In genomic region chr11:10305964-10306918, GRCh38 we compare ENCODE assay signal across 7 cellular contexts. TPM values are rescaled to one million over a fixed set of nuclear protein-coding genes. Genes with fewer than 3 reads are reported as not detected.
DNase-seq lines count a peak whose midpoint lies in the region; FAIRE-seq and TF ChIP-seq lines count a peak whose summit lies in the region.

No MANE protein-coding gene starts in this region.

- H3K4me1 ChIP-seq in PC-9 (replicated peaks; ENCODE audit: insufficient read depth) (peaks cover 32% of the 10 kb centered on the region), mucosa of stomach (ENCODE audit: control insufficient read depth, insufficient read depth, low read length) (peaks cover 71% of the 10 kb centered on the region)
- H3K4me1 ChIP-seq in effector memory CD4-positive, alpha-beta T cell (ENCODE audit: control insufficient read depth, insufficient read depth, low read length, poor library complexity, severe bottlenecking): peaks cover 47% of the 10 kb centered on the region

- H3K9me2 ChIP-seq in PC-9 (ENCODE audit: insufficient read depth): no peaks in the 10 kb centered on the region

- TF ChIP-seq CTCF in PC-9 (conservative IDR thresholded peaks at IDR 0.05): no peak

- peaks cover 50% of the 10 kb centered on the region for H3K79me2 ChIP-seq in PC-9 (ENCODE audit: low read depth)

- no peaks in the 10 kb centered on the region for H3K9me3 ChIP-seq in PC-9 (ENCODE audit: insufficient read depth, low read depth)
- no peaks in the 10 kb centered on the region for H3K9me3 ChIP-seq in effector memory CD4-positive, alpha-beta T cell (ENCODE audit: control insufficient read depth, low read length)
- no peaks in the 10 kb centered on the region for H3K9me3 ChIP-seq in mucosa of stomach (ENCODE audit: control insufficient read depth, low read length)

- H2AFZ ChIP-seq in PC-9: no peak overlapping the region

- POLR2A ChIA-PET in PC-9 (lab: Charles Lee; ENCODE audit: unreplicated experiment): no interaction called here

- H3K27me3 ChIP-seq in PC-9 (ENCODE audit: insufficient read depth, low read depth) (no peaks in the 10 kb centered on the region), mucosa of stomach (ENCODE audit: control insufficient read depth, insufficient read depth, low read length) (peaks cover 36% of the 10 kb centered on the region)
- H3K27me3 ChIP-seq in effector memory CD4-positive, alpha-beta T cell (replicated peaks; ENCODE audit: control insufficient read depth, insufficient read depth, low read length, poor library complexity, severe bottlenecking): peaks cover 12% of the 10 kb centered on the region

- intact Hi-C loops in PC-9 (cut with micrococcal nuclease; ENCODE audit: unreplicated experiment): loop anchor here (1.0 to 10.0 kb wide), 7 partner anchors 46 to 694 kb away; no protein-coding TSS in a partner anchor

- peak overlapping the region; percentile 93 for H3K4me2 ChIP-seq in PC-9

- no peak for TF ChIP-seq POLR2A in GM12892 (IDR thresholded peaks at IDR 0.05; ENCODE audit: low read depth, low read length)

- no peaks in the 10 kb centered on the region for H4K20me1 ChIP-seq in PC-9 (ENCODE audit: insufficient read depth)

- H3F3A ChIP-seq in PC-9 (ENCODE audit: insufficient read depth, low read depth): peaks cover 62% of the 10 kb centered on the region

- no peaks in the 10 kb centered on the region for H3K36me3 ChIP-seq in PC-9 (ENCODE audit: low read depth)
- no peaks in the 10 kb centered on the region for H3K36me3 ChIP-seq in effector memory CD4-positive, alpha-beta T cell (ENCODE audit: control insufficient read depth, insufficient read depth, low read length)
- no peaks in the 10 kb centered on the region for H3K36me3 ChIP-seq in mucosa of stomach (ENCODE audit: control insufficient read depth, insufficient read depth, low read length)

- H3K27ac ChIP-seq in PC-9: peak overlapping the region; percentile 98
- no peak overlapping the region for H3K27ac ChIP-seq in effector memory CD4-positive, alpha-beta T cell (ENCODE audit: insufficient read depth, low read length, poor library complexity, severe bottlenecking)

- peak overlapping the region; percentile 84 for H3K9ac ChIP-seq in mucosa of stomach (ENCODE audit: low read length)

- DNase-seq in GM12892 (ENCODE audit: insufficient read length) (no peak), PC-9 (no peak), RCC 7860 (ENCODE audit: low spot score) (no peak), NCI-H2196 (lab: John Stamatoyannopoulos, UW; ENCODE audit: unreplicated experiment) (no peak), SHP77 treated with DMSO at 0.1 percent for 48 hours (lab: John Stamatoyannopoulos, UW) (no peak)
- no peak for DNase-seq in effector memory CD4-positive, alpha-beta T cell

- CTCF ChIA-PET in PC-9 (lab: Charles Lee): interaction anchor here (0.6 to 1.4 kb wide), 3 partner anchors 99 to 547 kb away, joined by 3 to 14 read pairs (median 4); no protein-coding TSS in a partner anchor

- BruUV-seq in PC-9 (replicated peaks; lab: Mats Ljungman, UMichigan): TSS peak; percentile 57

- peak; percentile 74 for FAIRE-seq in GM12892 (lab: Jason Lieb, UNC)
- no peak for FAIRE-seq in RCC 7860 (lab: Jason Lieb, UNC)

- H3K4me3 ChIP-seq in PC-9: peak overlapping the region; percentile 87
- H3K4me3 ChIP-seq in effector memory CD4-positive, alpha-beta T cell (ENCODE audit: insufficient read depth, low read depth, low read length, poor library complexity, severe bottlenecking): peak overlapping the region; percentile 98
- H3K4me3 ChIP-seq in mucosa of stomach (ENCODE audit: low read length): peak overlapping the region; percentile 98

RNA-seq across cellular contexts. Expression of gene ADM, which starts 1.4 kb away (rescaled TPM):
- 10.1 TPM for polyA plus RNA-seq in GM12892 (2012; ENCODE audit: missing spikeins)
- total RNA-seq in PC-9 (2021): 21.9 and 22.5 TPM in 2 replicates

RNA-seq across cellular contexts. Expression of gene SBF2, which starts 12.2 kb away (rescaled TPM):
- 6.9 TPM for polyA plus RNA-seq in GM12892 (2012; ENCODE audit: missing spikeins)
- total RNA-seq in PC-9 (2021): 16.4 and 18.6 TPM in 2 replicates
